6 cellular contexts compared by ENCODE assay signal in genomic region chrX:12564221-12564620, GRCh38.
"Had no signal": no experiment of that assay in that cellular context is flagged by ENCODE, and none has a peak within 500 bp of the region (broad histone marks: within the 10 kb centered on the region; RNA-seq: fewer than 3 reads in every experiment).

No MANE protein-coding gene starts in this region.

- H3K4me3 ChIP-seq: GM12878 had no signal

- ATAC-seq: GM12878 had no signal

- FAIRE-seq: G401.6, GM12878, GM12892, GM19239 had no signal

- DNase-seq: GDM1, GF-D8 had no signal
